Comparison of ENCODE assay signal across 8 cellular contexts in the genomic region with DNA sequence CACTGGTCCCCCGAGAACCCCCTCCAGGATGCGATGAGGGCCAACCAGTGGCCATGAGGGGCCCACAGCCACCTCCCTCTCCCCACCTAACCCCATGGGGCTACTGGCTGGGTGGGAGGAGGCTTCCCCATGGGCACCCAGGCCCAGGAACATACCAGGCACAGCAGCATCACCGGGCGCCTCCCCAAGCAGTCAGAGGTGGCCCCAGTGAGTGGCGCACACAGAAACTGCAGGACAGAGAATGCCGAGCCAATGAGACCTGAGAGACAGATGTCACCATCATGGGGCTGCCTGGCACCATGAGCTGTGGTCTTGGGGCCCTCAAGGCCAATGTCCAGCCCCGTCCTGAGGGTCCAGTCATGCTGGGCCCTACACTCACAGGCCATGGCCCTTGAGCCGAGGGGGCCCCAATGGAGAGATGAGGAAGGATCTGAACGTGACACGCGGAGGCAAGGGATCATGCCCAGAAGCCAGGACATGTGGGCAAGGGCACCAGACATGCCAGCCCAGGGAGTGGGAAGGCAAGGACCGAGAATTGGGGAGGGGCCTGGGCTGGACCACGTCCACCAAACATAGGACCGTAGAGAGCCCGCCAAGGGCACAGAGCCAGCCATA. TPM values are rescaled to one million over a fixed set of nuclear protein-coding genes. Genes with fewer than 3 reads are reported as not detected.
A peak's percentile ranks its signal among the peaks of the same experiment; 100 is the strongest.
DNase-seq lines count a peak whose midpoint lies in the region; ATAC-seq and TF ChIP-seq lines count a peak whose summit lies in the region.

No MANE protein-coding gene starts in this region.

- H3K4me1 Mint-ChIP-seq in HFFc6 (ENCODE audit: low read depth) (peaks cover 26% of the 10 kb centered on the region), glutamatergic neuron (ENCODE audit: low read depth, unreplicated experiment) (peaks cover 14% of the 10 kb centered on the region)
- peaks cover 39% of the 10 kb centered on the region for H3K4me1 Mint-ChIP-seq in activated CD8-positive, alpha-beta T cell treated with anti-CD3 and anti-CD28 coated beads for 36 hours (ENCODE audit: low read depth)
- H3K4me1 Mint-ChIP-seq in stimulated activated effector memory CD8-positive, alpha-beta T cell treated with anti-CD3 and anti-CD28 coated beads, Interleukin-12 subunit alpha, Interleukin-12 subunit beta, amount 100 ng/mL, for 72 hours, result peaks cover 38% of the 10 kb centered on the region

- H3K27me3 Mint-ChIP-seq in HFFc6 (ENCODE audit: insufficient read depth), result peaks cover 7% of the 10 kb centered on the region
- no peaks in the 10 kb centered on the region for H3K27me3 Mint-ChIP-seq in activated CD8-positive, alpha-beta T cell treated with anti-CD3 and anti-CD28 coated beads for 36 hours
- peaks cover 6% of the 10 kb centered on the region for H3K27me3 Mint-ChIP-seq in glutamatergic neuron (ENCODE audit: unreplicated experiment)

- H3K36me3 Mint-ChIP-seq in HFFc6 (ENCODE audit: low read depth), result peaks cover 40% of the 10 kb centered on the region
- H3K36me3 Mint-ChIP-seq in activated CD8-positive, alpha-beta T cell treated with anti-CD3 and anti-CD28 coated beads for 36 hours (ENCODE audit: low read depth), result peaks cover 57% of the 10 kb centered on the region
- no peaks in the 10 kb centered on the region for H3K36me3 Mint-ChIP-seq in glutamatergic neuron (ENCODE audit: unreplicated experiment)
- peaks cover 96% of the 10 kb centered on the region for H3K36me3 Mint-ChIP-seq in stimulated activated effector memory CD8-positive, alpha-beta T cell treated with anti-CD3 and anti-CD28 coated beads, Interleukin-12 subunit alpha, Interleukin-12 subunit beta, amount 100 ng/mL, for 72 hours

- POLR2A ChIA-PET in activated CD8-positive, alpha-beta T cell treated with anti-CD3 and anti-CD28 coated beads for 36 hours (lab: Charles Lee), result interaction anchor here (1.2 to 1.6 kb wide), 3 partner anchors 19 to 134 kb away, joined by 3 to 4 read pairs (median 4); no protein-coding TSS in a partner anchor

- intact Hi-C loops in activated CD8-positive, alpha-beta T cell treated with anti-CD3 and anti-CD28 coated beads for 36 hours (cut with micrococcal nuclease), result no loop called here

- H3K4me3 Mint-ChIP-seq in HFFc6, result peak overlapping the region; percentile 94
- H3K4me3 Mint-ChIP-seq in activated CD8-positive, alpha-beta T cell treated with anti-CD3 and anti-CD28 coated beads for 36 hours, result peak overlapping the region; percentile 87
- peak overlapping the region; percentile 89 for H3K4me3 Mint-ChIP-seq in glutamatergic neuron (ENCODE audit: unreplicated experiment)
- H3K4me3 Mint-ChIP-seq in stimulated activated effector memory CD8-positive, alpha-beta T cell treated with anti-CD3 and anti-CD28 coated beads, Interleukin-12 subunit alpha, Interleukin-12 subunit beta, amount 100 ng/mL, for 72 hours, result peak overlapping the region; percentile 98

- no peak for ATAC-seq in activated CD8-positive, alpha-beta T cell treated with anti-CD3 and anti-CD28 coated beads for 36 hours
- no peak for ATAC-seq in stimulated activated effector memory CD8-positive, alpha-beta T cell treated with anti-CD3 and anti-CD28 coated beads, Interleukin-12 subunit alpha, Interleukin-12 subunit beta, amount 100 ng/mL, for 72 hours
- no peak for ATAC-seq in HG02571 (IDR thresholded peaks at IDR 0.05; ENCODE audit: unreplicated experiment)

- DNase-seq in HFFc6 (no peak), glutamatergic neuron (no peak), cortex of kidney (lab: John Stamatoyannopoulos, UW) (no peak), inferior parietal cortex (ENCODE audit: extremely low spot score) (no peak)
- DNase-seq in activated CD8-positive, alpha-beta T cell treated with anti-CD3 and anti-CD28 coated beads for 36 hours, result peak; percentile 58
- peak in 1 of 2 donors; percentile 71 for DNase-seq in stimulated activated effector memory CD8-positive, alpha-beta T cell treated with anti-CD3 and anti-CD28 coated beads, Interleukin-12 subunit alpha, Interleukin-12 subunit beta, amount 100 ng/mL, for 72 hours (ENCODE audit: low spot score in 2 of 2)
- DNase-seq in stimulated activated CD4-positive, alpha-beta T cell treated with anti-CD3 and anti-CD28 coated beads, Interleukin-4, amount 100 ng/mL, for 1 hour, result no peak

- H3K27ac Mint-ChIP-seq in HFFc6, result peak overlapping the region; percentile 93
- H3K27ac Mint-ChIP-seq in activated CD8-positive, alpha-beta T cell treated with anti-CD3 and anti-CD28 coated beads for 36 hours, result peak overlapping the region; percentile 95
- H3K27ac Mint-ChIP-seq in glutamatergic neuron (ENCODE audit: unreplicated experiment), result peak overlapping the region; percentile 64
- peak overlapping the region; percentile 96 for H3K27ac Mint-ChIP-seq in stimulated activated effector memory CD8-positive, alpha-beta T cell treated with anti-CD3 and anti-CD28 coated beads, Interleukin-12 subunit alpha, Interleukin-12 subunit beta, amount 100 ng/mL, for 72 hours

- TF ChIP-seq CTCF in HFFc6 (IDR thresholded peaks at IDR 0.05) (no peak), glutamatergic neuron (IDR thresholded peaks at IDR 0.05; ENCODE audit: partially characterized antibody, unreplicated experiment) (no peak)
- no peak for TF ChIP-seq CTCF in activated CD8-positive, alpha-beta T cell treated with anti-CD3 and anti-CD28 coated beads for 36 hours (IDR thresholded peaks at IDR 0.05)

- no peaks in the 10 kb centered on the region; the same call in 1 of the 2 replicates for H3K9me3 Mint-ChIP-seq in HFFc6
- no peaks in the 10 kb centered on the region for H3K9me3 Mint-ChIP-seq in activated CD8-positive, alpha-beta T cell treated with anti-CD3 and anti-CD28 coated beads for 36 hours
- H3K9me3 Mint-ChIP-seq in glutamatergic neuron (ENCODE audit: unreplicated experiment), result peaks cover 18% of the 10 kb centered on the region
- H3K9me3 Mint-ChIP-seq in stimulated activated effector memory CD8-positive, alpha-beta T cell treated with anti-CD3 and anti-CD28 coated beads, Interleukin-12 subunit alpha, Interleukin-12 subunit beta, amount 100 ng/mL, for 72 hours, result no peaks in the 10 kb centered on the region

- CTCF ChIA-PET in activated CD8-positive, alpha-beta T cell treated with anti-CD3 and anti-CD28 coated beads for 36 hours (lab: Charles Lee), result no interaction called here

RNA-seq across cellular contexts. Expression of a gene that starts 30.1 kb away (rescaled TPM):
- 10 to 100 TPM; 34.8 to 39.4 (median 37.0) TPM for total RNA-seq in HFFc6 (2021; fragmentation: NEBNext Ultra II Directional; extraction: Animal tissue kit (Norgen Biotek cat#: 25700))
- total RNA-seq in activated CD8-positive, alpha-beta T cell treated with anti-CD3 and anti-CD28 coated beads for 36 hours, result 10 to 100 TPM; 76.8 to 77.3 TPM
- 17.2 TPM for total RNA-seq in glutamatergic neuron (ENCODE audit: unreplicated experiment)

RNA-seq across cellular contexts. Expression of a gene that starts 30.3 kb away (rescaled TPM):
- total RNA-seq in HFFc6 (2021; fragmentation: NEBNext Ultra II Directional; extraction: Animal tissue kit (Norgen Biotek cat#: 25700)), result 1 to 10 TPM; 5.1 to 8.1 (median 6.7) TPM
- 1 to 10 TPM; 2.8 to 3.0 TPM for total RNA-seq in activated CD8-positive, alpha-beta T cell treated with anti-CD3 and anti-CD28 coated beads for 36 hours
- total RNA-seq in glutamatergic neuron (ENCODE audit: unreplicated experiment), result 34.5 TPM
